ENCODE assay signal across 22 cellular contexts in genomic region chr11:78074756-78075155, GRCh38. TPM values are rescaled to one million over a fixed set of nuclear protein-coding genes. Genes with fewer than 3 reads are reported as not detected.
DNase-seq lines count a peak whose midpoint lies in the region; ATAC-seq and TF ChIP-seq lines count a peak whose summit lies in the region.
"Had no signal": no experiment of that assay in that cellular context is flagged by ENCODE, and none has a peak within 500 bp of the region (broad histone marks: within the 10 kb centered on the region; RNA-seq: fewer than 3 reads in every experiment).

No MANE protein-coding gene starts in this region.

- 73% methylated on average over 6 of the region's 6 CpGs for WGBS in esophagus muscularis mucosa

- TF ChIP-seq CTCF in CD4-positive, alpha-beta T cell (IDR thresholded peaks at IDR 0.05): no peak
- TF ChIP-seq CTCF in Calu3 (IDR thresholded peaks at IDR 0.05; ENCODE audit: unreplicated experiment) (no peak), vagina (IDR thresholded peaks at IDR 0.05) (no peak), esophagus muscularis mucosa (IDR thresholded peaks at IDR 0.05) (no peak)

- BruUV-seq in Calu3 (replicated peaks; lab: Mats Ljungman, UMichigan): no TSS peak

- H3K27me3 ChIP-seq in CD4-positive, alpha-beta T cell (ENCODE audit: control insufficient read depth, insufficient read depth, low read length): no peaks in the 10 kb centered on the region
- no peaks in the 10 kb centered on the region for H3K27me3 ChIP-seq in vagina
- H3K27me3 ChIP-seq in esophagus muscularis mucosa: no peaks in the 10 kb centered on the region
- H3K27me3 ChIP-seq: BLaER1, esophagus squamous epithelium, testis had no signal

- no peak overlapping the region for H3K27ac ChIP-seq in CD4-positive, alpha-beta T cell (ENCODE audit: low read depth, low read length)
- H3K27ac ChIP-seq in vagina (no peak overlapping the region), esophagus muscularis mucosa (replicated peaks in 1 of 4) (no peak overlapping the region)
- H3K27ac ChIP-seq: BLaER1, esophagus squamous epithelium, testis had no signal

- no peaks in the 10 kb centered on the region for H3K9me3 Mint-ChIP-seq in CD4-positive, alpha-beta T cell
- no peaks in the 10 kb centered on the region for H3K9me3 Mint-ChIP-seq in Calu3 (ENCODE audit: low read depth, unreplicated experiment)
- H3K9me3 Mint-ChIP-seq: activated CD4-positive, alpha-beta T cell treated with anti-CD3 and anti-CD28 coated beads, Interleukin-2, amount 10 ng/mL, durations not matched to agents 24 days and 14 days; activated naive CD8-positive, alpha-beta T cell treated with anti-CD3 and anti-CD28 coated beads, Interleukin-2, amount 10 ng/mL, durations not matched to agents 7 days and 5 days; immature natural killer cell had no signal

- ATAC-seq in CD4-positive, alpha-beta T cell (ENCODE audit: poor library complexity): no peak

- H3K27ac Mint-ChIP-seq in CD4-positive, alpha-beta T cell: peak overlapping the region; percentile 39
- no peak overlapping the region for H3K27ac Mint-ChIP-seq in Calu3 (ENCODE audit: unreplicated experiment)
- H3K27ac Mint-ChIP-seq: activated CD4-positive, alpha-beta T cell treated with anti-CD3 and anti-CD28 coated beads, Interleukin-2, amount 10 ng/mL, durations not matched to agents 24 days and 14 days; activated naive CD8-positive, alpha-beta T cell treated with anti-CD3 and anti-CD28 coated beads, Interleukin-2, amount 10 ng/mL, durations not matched to agents 7 days and 5 days had no signal

- H3K36me3 Mint-ChIP-seq in CD4-positive, alpha-beta T cell (ENCODE audit: low read depth): peaks cover 62% of the 10 kb centered on the region
- peaks cover 36% of the 10 kb centered on the region for H3K36me3 Mint-ChIP-seq in Calu3 (ENCODE audit: insufficient read depth, unreplicated experiment)

- no peak for DNase-seq in CD4-positive, alpha-beta T cell
- DNase-seq in Calu3 (peak; percentile 36), NCI-H2227 (lab: John Stamatoyannopoulos, UW; ENCODE audit: unreplicated experiment) (peak; percentile 73), dermis blood vessel endothelial cell (peak; percentile 33), vagina (ENCODE audit: extremely low spot score in 2 of 2) (no peak), esophagus muscularis mucosa (ENCODE audit: extremely low spot score) (no peak)
- no peak for DNase-seq in stimulated activated naive CD4-positive, alpha-beta T cell (lab: John Stamatoyannopoulos, UW)
- DNase-seq: activated CD4-positive, alpha-beta T cell treated with anti-CD3 and anti-CD28 coated beads, Interleukin-2, amount 10 ng/mL, durations not matched to agents 24 days and 14 days; activated naive CD8-positive, alpha-beta T cell treated with anti-CD3 and anti-CD28 coated beads, Interleukin-2, amount 10 ng/mL, durations not matched to agents 7 days and 5 days; DMS53; esophagus squamous epithelium; head of caudate nucleus; immature natural killer cell; Karpas-422; NCI-H1436 treated with DMSO at 0.1 percent for 48 hours; NCI-H524 treated with DMSO at 0.1 percent for 48 hours; posterior cingulate gyrus; stimulated activated CD4-positive, alpha-beta T cell treated with anti-CD3 and anti-CD28 coated beads, Interleukin-4, amount 100 ng/mL, for 4 hours; stimulated activated CD8-positive, alpha-beta memory T cell treated with anti-CD3 and anti-CD28 coated beads, Interleukin-4, amount 100 ng/mL, for 48 hours; testis had no signal

- TF ChIP-seq POLR2A in vagina (IDR thresholded peaks at IDR 0.05) (no peak), esophagus muscularis mucosa (IDR thresholded peaks at IDR 0.05; ENCODE audit: low read depth) (no peak)

- intact Hi-C loops in CD4-positive, alpha-beta T cell (cut with DNase I, micrococcal nuclease): loop anchor here in 1 of 2 experiments (5.0 kb wide), 1 partner anchor 77 kb away; no protein-coding TSS in a partner anchor
- intact Hi-C loops in Calu3 (cut with micrococcal nuclease; ENCODE audit: unreplicated experiment) (no loop called here), vagina (cut with DNase I) (no loop called here), esophagus muscularis mucosa (cut with DNase I) (no loop called here)

- H3K4me1 ChIP-seq in vagina (peaks cover 44% of the 10 kb centered on the region), esophagus muscularis mucosa (peaks cover 34 to 60% (median 41%) of the 10 kb centered on the region in 4 donors)

- peaks cover 48% of the 10 kb centered on the region for H3K4me1 Mint-ChIP-seq in CD4-positive, alpha-beta T cell (ENCODE audit: low read depth)
- peaks cover 54% of the 10 kb centered on the region for H3K4me1 Mint-ChIP-seq in Calu3 (ENCODE audit: low read depth, unreplicated experiment)

- H3K9me3 ChIP-seq in CD4-positive, alpha-beta T cell (ENCODE audit: control insufficient read depth, low read length): no peaks in the 10 kb centered on the region
- no peaks in the 10 kb centered on the region for H3K9me3 ChIP-seq in vagina
- H3K9me3 ChIP-seq in esophagus muscularis mucosa: no peaks in the 10 kb centered on the region
- H3K9me3 ChIP-seq: BLaER1, esophagus squamous epithelium, testis had no signal

- no peak overlapping the region for H3K4me3 ChIP-seq in vagina
- no peak overlapping the region for H3K4me3 ChIP-seq in esophagus muscularis mucosa
- H3K4me3 ChIP-seq: BLaER1, esophagus squamous epithelium, testis had no signal

- no peak overlapping the region for H3K4me3 Mint-ChIP-seq in CD4-positive, alpha-beta T cell
- peak overlapping the region; percentile 2 for H3K4me3 Mint-ChIP-seq in Calu3 (ENCODE audit: low read depth, unreplicated experiment)
- H3K4me3 Mint-ChIP-seq: activated CD4-positive, alpha-beta T cell treated with anti-CD3 and anti-CD28 coated beads, Interleukin-2, amount 10 ng/mL, durations not matched to agents 24 days and 14 days; activated naive CD8-positive, alpha-beta T cell treated with anti-CD3 and anti-CD28 coated beads, Interleukin-2, amount 10 ng/mL, durations not matched to agents 7 days and 5 days; immature natural killer cell had no signal

- no peaks in the 10 kb centered on the region for H3K27me3 Mint-ChIP-seq in CD4-positive, alpha-beta T cell
- H3K27me3 Mint-ChIP-seq in Calu3 (ENCODE audit: unreplicated experiment): no peaks in the 10 kb centered on the region
- H3K27me3 Mint-ChIP-seq: activated CD4-positive, alpha-beta T cell treated with anti-CD3 and anti-CD28 coated beads, Interleukin-2, amount 10 ng/mL, durations not matched to agents 24 days and 14 days; activated naive CD8-positive, alpha-beta T cell treated with anti-CD3 and anti-CD28 coated beads, Interleukin-2, amount 10 ng/mL, durations not matched to agents 7 days and 5 days had no signal

- TF ChIP-seq EP300 in esophagus muscularis mucosa (IDR thresholded peaks at IDR 0.05): no peak

- POLR2A ChIA-PET in CD4-positive, alpha-beta T cell (lab: Charles Lee): no interaction called here

- CTCF ChIA-PET in CD4-positive, alpha-beta T cell (lab: Charles Lee): no interaction called here
- CTCF ChIA-PET in Calu3 (lab: Charles Lee): no interaction called here

- H3K36me3 ChIP-seq in vagina: peaks cover 0 to 14% of the 10 kb centered on the region in 2 donors
- peaks cover 5 to 28% (median 24%) of the 10 kb centered on the region in 4 donors for H3K36me3 ChIP-seq in esophagus muscularis mucosa

RNA-seq across cellular contexts. Expression of gene NDUFC2, which starts 4.9 kb away (rescaled TPM):
- total RNA-seq in CD4-positive, alpha-beta T cell: 10 to 100 TPM; 62.6 to 68.5 TPM
- total RNA-seq in Calu3 (2022) (264 and 343 TPM in 2 replicates), dermis blood vessel endothelial cell (67.6 and 105 TPM in 2 replicates), vagina (106 TPM), esophagus muscularis mucosa (100 to 1,000 TPM in 2 of 4 donors, 10 to 100 TPM in 2; 65.1 to 116 (median 91.1) TPM)

RNA-seq across cellular contexts. Expression of gene THRSP, which starts 11.1 kb away (rescaled TPM):
- not detected for total RNA-seq in CD4-positive, alpha-beta T cell
- total RNA-seq in Calu3 (2022): not detected in 2 replicates
- not detected in 2 replicates for total RNA-seq in dermis blood vessel endothelial cell
- not detected for total RNA-seq in vagina
- total RNA-seq in esophagus muscularis mucosa: not detected
- total RNA-seq: activated CD4-positive, alpha-beta T cell treated with anti-CD3 and anti-CD28 coated beads, Interleukin-2, amount 10 ng/mL, durations not matched to agents 24 days and 14 days; activated naive CD8-positive, alpha-beta T cell treated with anti-CD3 and anti-CD28 coated beads, Interleukin-2, amount 10 ng/mL, durations not matched to agents 7 days and 5 days; esophagus squamous epithelium; H1 had no signal

RNA-seq across cellular contexts. Expression of gene KCTD14, which starts 51.7 kb away (rescaled TPM):
- under 1 TPM in 1 of 2 experiments, not detected in 1; 0.34 TPM for total RNA-seq in CD4-positive, alpha-beta T cell
- total RNA-seq in Calu3 (2022) (13.2 and 17.6 TPM in 2 replicates), dermis blood vessel endothelial cell (0.51 and 1.1 TPM in 2 replicates), vagina (2.9 TPM), esophagus muscularis mucosa (1 to 10 TPM in 3 of 4 donors, under 1 TPM in 1; 0.83 to 2.6 (median 1.3) TPM)

Comparison
In these comparisons a context has a peak if more than half of its experiments do, and no peak if none do; other contexts are left out.
1. DNase-seq: peak in Calu3 (single experiment), NCI-H2227 (single experiment) and dermis blood vessel endothelial cell (single experiment); none in CD4-positive, alpha-beta T cell (0 of 10), stimulated activated naive CD4-positive, alpha-beta T cell (0 of 6), vagina (0 of 2) and esophagus muscularis mucosa (single experiment).